In genomic region chr1:74010206-74010605, GRCh38 we compare ENCODE assay signal across 1 cellular context.
TF ChIP-seq lines count a peak whose summit lies in the region.

No MANE protein-coding gene starts in this region.

TF ChIP-seq in A549, 52 proteins besides CTCF, POLR2A, EP300 and RAD21 (continued from another document):
- TF ChIP-seq HMGXB4 (CRISPR knock-in tag; IDR thresholded peaks at IDR 0.05; ENCODE audit: borderline replicate concordance) (no peak), HDAC2 (IDR thresholded peaks at IDR 0.05) (no peak), NR3C1 (IDR thresholded peaks at IDR 0.05) (no peak), MYC (IDR thresholded peaks at IDR 0.05; ENCODE audit: borderline replicate concordance, low read length) (no peak), HOXB13 (CRISPR knock-in tag; IDR thresholded peaks at IDR 0.05; ENCODE audit: low read depth) (no peak), HEYL (CRISPR knock-in tag; IDR thresholded peaks at IDR 0.05) (no peak), ATOH8 (CRISPR knock-in tag; IDR thresholded peaks at IDR 0.05; ENCODE audit: low read depth) (no peak)
- TF ChIP-seq, protein P1, sequence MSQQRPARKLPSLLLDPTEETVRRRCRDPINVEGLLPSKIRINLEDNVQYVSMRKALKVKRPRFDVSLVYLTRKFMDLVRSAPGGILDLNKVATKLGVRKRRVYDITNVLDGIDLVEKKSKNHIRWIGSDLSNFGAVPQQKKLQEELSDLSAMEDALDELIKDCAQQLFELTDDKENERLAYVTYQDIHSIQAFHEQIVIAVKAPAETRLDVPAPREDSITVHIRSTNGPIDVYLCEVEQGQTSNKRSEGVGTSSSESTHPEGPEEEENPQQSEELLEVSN (IDR thresholded peaks at IDR 0.05; ENCODE audit: borderline replicate concordance, low read depth) = no peak
